ENCODE assay signal across 28 cellular contexts in the genomic region with DNA sequence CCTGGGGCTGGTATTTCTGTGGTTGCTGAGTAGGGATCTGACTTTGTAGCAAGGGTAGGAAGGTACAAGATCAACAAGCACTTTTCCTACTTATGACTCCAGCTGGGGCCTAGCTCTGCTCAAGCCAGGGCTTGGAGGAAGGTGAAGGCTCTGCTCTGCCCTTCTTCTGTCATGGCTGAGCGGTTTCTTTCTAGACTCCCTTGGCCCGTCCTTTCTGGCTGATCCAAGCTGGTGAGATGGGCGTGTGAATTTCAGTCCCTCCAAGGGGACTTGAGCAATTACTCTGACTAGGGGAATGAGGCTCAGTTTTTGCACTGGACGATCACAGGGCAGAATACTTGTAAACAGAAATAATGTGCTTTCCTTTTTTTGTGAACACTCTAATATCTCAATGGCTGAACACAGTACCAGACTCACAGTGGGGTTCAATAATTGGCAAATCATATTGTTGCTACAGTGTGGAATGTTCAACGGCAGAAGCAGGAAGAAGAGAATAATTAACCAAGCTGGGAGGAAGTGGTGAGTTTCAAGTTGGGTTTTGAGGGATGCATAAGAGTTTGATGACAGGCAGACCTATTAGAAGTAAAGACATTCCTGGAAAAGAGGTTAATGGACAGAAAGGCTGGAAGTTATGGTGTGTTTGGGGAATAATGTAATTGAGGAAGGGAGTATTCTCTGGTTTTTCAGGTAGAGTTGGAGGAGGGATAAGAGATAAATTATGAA.
"Had no signal": no experiment of that assay in that cellular context is flagged by ENCODE, and none has a peak within 500 bp of the region (broad histone marks: within the 10 kb centered on the region; RNA-seq: fewer than 3 reads in every experiment).

No MANE protein-coding gene starts in this region.

- H3K4me1 ChIP-seq: foreskin keratinocyte, gastroesophageal sphincter, heart right ventricle, lower lobe of right lung, parathyroid adenoma, right atrium auricular region, suprapubic skin, transverse colon had no signal

- H3K9me3 ChIP-seq: esophagus muscularis mucosa, gastroesophageal sphincter, heart right ventricle, lower lobe of right lung, mucosa of descending colon, right atrium auricular region, suprapubic skin, transverse colon had no signal

- H3K36me3 ChIP-seq: esophagus muscularis mucosa, gastroesophageal sphincter, heart right ventricle, lower lobe of right lung, neural progenitor cell, right atrium auricular region, suprapubic skin, transverse colon had no signal

- ATAC-seq: foreskin keratinocyte; gastroesophageal sphincter; heart right ventricle; left colon; left ventricle myocardium superior; lower lobe of right lung; mucosa of descending colon; natural killer cell treated with Interleukin-12 subunit alpha and Interleukin-12 subunit beta and Interleukin-15 and Interleukin-18, amount 100 ng/mL, for 72 hours; sciatic nerve; stimulated activated naive CD8-positive, alpha-beta T cell treated with anti-CD3 and anti-CD28 coated beads, Interleukin-15, amount 100 ng/mL, for 72 hours had no signal

- H3K79me2 ChIP-seq: parathyroid adenoma had no signal

- H2AFZ ChIP-seq: neural progenitor cell, parathyroid adenoma had no signal

- H3K9ac ChIP-seq: neural progenitor cell, parathyroid adenoma had no signal

- H3K4me3 ChIP-seq: coronary artery, esophagus muscularis mucosa, gastroesophageal sphincter, heart right ventricle, lower lobe of right lung, mucosa of descending colon, neural progenitor cell, right atrium auricular region, smooth muscle cell, suprapubic skin, transverse colon had no signal

- H3K27ac ChIP-seq: coronary artery, esophagus muscularis mucosa, foreskin keratinocyte, gastroesophageal sphincter, heart right ventricle, lower lobe of right lung, neural progenitor cell, parathyroid adenoma, right atrium auricular region, suprapubic skin, transverse colon had no signal

- DNase-seq: dermis blood vessel endothelial cell; effector memory CD4-positive, alpha-beta T cell; foreskin keratinocyte; glutamatergic neuron; heart right ventricle; hippocampal formation; left colon; left ventricle myocardium superior; lower lobe of right lung; mucosa of descending colon; naive B cell; stimulated activated CD4-positive, alpha-beta T cell treated with anti-CD3 and anti-CD28 coated beads, Interleukin-12 subunit alpha, Interleukin-12 subunit beta, amount 100 ng/mL, for 4 hours; stimulated activated CD4-positive, alpha-beta T cell treated with anti-CD3 and anti-CD28 coated beads, Interleukin-1b, Interleukin-23, amount 100 ng/mL, for 48 hours; stimulated activated CD4-positive, alpha-beta T cell treated with anti-CD3 and anti-CD28 coated beads, Interleukin-4, amount 100 ng/mL, for 1 hour; stimulated activated CD8-positive, alpha-beta memory T cell treated with anti-CD3 and anti-CD28 coated beads, Interleukin-4, amount 100 ng/mL, for 48 hours; stimulated activated naive CD4-positive, alpha-beta T cell; stimulated activated naive CD8-positive, alpha-beta T cell treated with anti-CD3 and anti-CD28 coated beads, Interleukin-15, amount 100 ng/mL, for 72 hours; transverse colon had no signal

- H3K27me3 ChIP-seq: esophagus muscularis mucosa, gastroesophageal sphincter, right atrium auricular region, transverse colon had no signal

- H3K4me2 ChIP-seq: neural progenitor cell, smooth muscle cell had no signal
